In genomic region chr17:9038380-9038779, GRCh38 we compare ENCODE assay signal across 7 cellular contexts. TPM values are rescaled to one million over a fixed set of nuclear protein-coding genes. Genes with fewer than 3 reads are reported as not detected.
"Had no signal": no experiment of that assay in that cellular context is flagged by ENCODE, and none has a peak within 500 bp of the region (broad histone marks: within the 10 kb centered on the region; RNA-seq: fewer than 3 reads in every experiment).

No MANE protein-coding gene starts in this region.

- H3K4me3 Mint-ChIP-seq: HFFc6, IgD-negative memory B cell had no signal

- H3K4me3 ChIP-seq: GM23248, HAP-1 had no signal

- H2AFZ ChIP-seq: GM23248 had no signal

- H3K9me3 ChIP-seq: HAP-1 had no signal

- H3K36me3 ChIP-seq: HAP-1 had no signal

- H3K27ac ChIP-seq: GM23248 had no signal

- DNase-seq: GM23248, GOT3, H7, HFFc6 had no signal

- H3K9ac ChIP-seq: GM23248 had no signal

- H3K27ac Mint-ChIP-seq: HFFc6, IgD-negative memory B cell had no signal

- H3K4me1 ChIP-seq: HAP-1 had no signal

RNA-seq across cellular contexts. Expression of gene NTN1, which starts 17.1 kb away (rescaled TPM):
- total RNA-seq: HFFc6, HT1080 had no signal
- polyA plus RNA-seq: IgD-negative memory B cell had no signal
